10 cellular contexts compared by ENCODE assay signal in the genomic region with DNA sequence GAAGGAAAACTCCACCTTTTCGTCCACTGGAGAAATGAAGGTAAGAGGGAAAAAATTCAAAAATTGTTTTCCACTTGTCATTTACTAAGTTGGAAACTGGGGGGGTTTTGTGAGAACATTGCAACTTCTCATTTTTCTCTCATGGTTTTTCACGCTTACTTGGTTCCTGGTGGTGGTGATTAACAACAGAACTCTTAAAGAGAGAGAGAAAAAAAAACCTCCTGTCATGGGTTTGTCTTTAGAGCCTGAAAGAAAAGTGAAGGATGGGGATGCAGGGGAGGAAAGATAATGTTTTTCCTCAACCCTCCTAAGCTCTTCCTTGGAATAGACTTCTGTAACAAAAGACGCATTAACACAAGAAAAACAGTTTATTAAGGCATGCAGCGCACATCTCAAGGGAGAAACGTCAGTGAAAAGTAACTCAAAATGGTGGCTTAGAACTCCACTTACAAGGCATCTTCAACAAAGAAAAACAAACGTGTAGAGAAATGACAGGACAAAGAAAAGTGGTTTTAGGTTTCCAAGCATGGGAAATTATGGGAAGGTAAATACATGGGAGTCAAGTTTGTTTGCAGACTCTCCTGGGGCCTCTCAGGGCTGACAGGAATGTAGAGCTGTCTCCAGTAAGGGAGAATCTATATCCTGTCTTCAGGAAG.
DNase-seq lines count a peak whose midpoint lies in the region; ATAC-seq and TF ChIP-seq lines count a peak whose summit lies in the region.
"Had no signal": no experiment of that assay in that cellular context is flagged by ENCODE, and none has a peak within 500 bp of the region (broad histone marks: within the 10 kb centered on the region; RNA-seq: fewer than 3 reads in every experiment).

No MANE protein-coding gene starts in this region.

- peaks cover 5 to 21% of the 10 kb centered on the region in 2 donors for H3K9me3 Mint-ChIP-seq in stimulated activated naive B cell treated with anti-CD40 and anti-IgM and Interleukin-4, amounts not matched to agents 10 μg/mL and 1 μg/mL and 100 μg/mL, for 72 hours

- ATAC-seq in heart left ventricle: no peak
- ATAC-seq in left ventricle myocardium superior: no peak
- peak; percentile 39 for ATAC-seq in HG03342 (IDR thresholded peaks at IDR 0.05; ENCODE audit: unreplicated experiment)
- peak; percentile 68 to 69 for ATAC-seq in stimulated activated naive B cell treated with anti-CD40 and anti-IgM and Interleukin-4, amounts not matched to agents 10 μg/mL and 1 μg/mL and 100 μg/mL, for 72 hours (replicated peaks)
- ATAC-seq: activated T-cell treated with anti-CD3 and anti-CD28 coated beads, Interleukin-2, amount 50 U/mL, for 72 hours had no signal

- peak overlapping the region; percentile 99 for H3K27ac Mint-ChIP-seq in stimulated activated naive B cell treated with anti-CD40 and anti-IgM and Interleukin-4, amounts not matched to agents 10 μg/mL and 1 μg/mL and 100 μg/mL, for 72 hours
- H3K27ac Mint-ChIP-seq: activated T-cell treated with anti-CD3 and anti-CD28 coated beads, Interleukin-2, amount 50 U/mL, for 72 hours had no signal

- H3K4me3 ChIP-seq in heart left ventricle (no peak overlapping the region), brain microvascular endothelial cell (ENCODE audit: low read depth, low read length) (no peak overlapping the region)

- no peaks in the 10 kb centered on the region for H3K27me3 ChIP-seq in heart left ventricle
- H3K27me3 ChIP-seq in brain microvascular endothelial cell (replicated peaks): no peaks in the 10 kb centered on the region

- intact Hi-C loops in heart left ventricle (cut with DNase I): no loop called here
- intact Hi-C loops in left ventricle myocardium superior (cut with micrococcal nuclease): no loop called here
- intact Hi-C loops in posterior cingulate gyrus (cut with DNase I): no loop called here

- no peaks in the 10 kb centered on the region for H3K27me3 Mint-ChIP-seq in stimulated activated naive B cell treated with anti-CD40 and anti-IgM and Interleukin-4, amounts not matched to agents 10 μg/mL and 1 μg/mL and 100 μg/mL, for 72 hours

- TF ChIP-seq CTCF in heart left ventricle (IDR thresholded peaks at IDR 0.05): no peak
- no peak for TF ChIP-seq CTCF in VCaP (conservative IDR thresholded peaks at IDR 0.05)
- TF ChIP-seq CTCF in brain microvascular endothelial cell (IDR thresholded peaks at IDR 0.05; ENCODE audit: low read depth, low read length, missing control alignments): no peak

- peaks cover 0 to 14% (median 0%) of the 10 kb centered on the region in 12 donors for H3K4me1 ChIP-seq in heart left ventricle

- H3K36me3 ChIP-seq in heart left ventricle (no peaks in the 10 kb centered on the region), brain microvascular endothelial cell (replicated peaks) (no peaks in the 10 kb centered on the region)

- in situ Hi-C loops in brain microvascular endothelial cell (cut with HindIII; ENCODE audit: low pct_ligation_motif_present, low sequenced_read_pairs): no loop called here

- DNase-seq in heart left ventricle (no peak), left ventricle myocardium superior (no peak), posterior cingulate gyrus (no peak), NOMO-1 (lab: John Stamatoyannopoulos, UW; ENCODE audit: unreplicated experiment in 2 of 2) (no peak), brain microvascular endothelial cell (no peak)
- DNase-seq in stimulated activated naive B cell treated with anti-CD40 and anti-IgM and Interleukin-4, amounts not matched to agents 10 μg/mL and 1 μg/mL and 100 μg/mL, for 72 hours: peak; percentile 40
- DNase-seq: activated T-cell treated with anti-CD3 and anti-CD28 coated beads, Interleukin-2, amount 50 U/mL, for 72 hours had no signal

- no peak for TF ChIP-seq POLR2A in heart left ventricle (IDR thresholded peaks at IDR 0.05)

- H3K4me3 Mint-ChIP-seq in stimulated activated naive B cell treated with anti-CD40 and anti-IgM and Interleukin-4, amounts not matched to agents 10 μg/mL and 1 μg/mL and 100 μg/mL, for 72 hours: peak overlapping the region; percentile 61 to 67
- H3K4me3 Mint-ChIP-seq: activated T-cell treated with anti-CD3 and anti-CD28 coated beads, Interleukin-2, amount 50 U/mL, for 72 hours had no signal

- peaks cover 42 to 58% of the 10 kb centered on the region in 2 donors for H3K36me3 Mint-ChIP-seq in stimulated activated naive B cell treated with anti-CD40 and anti-IgM and Interleukin-4, amounts not matched to agents 10 μg/mL and 1 μg/mL and 100 μg/mL, for 72 hours

- peaks cover 0 to under 1% (median 0%) of the 10 kb centered on the region in 12 donors for H3K9me3 ChIP-seq in heart left ventricle

- WGBS in heart left ventricle, 4 donors: 58 to 62% (median 60%) methylated on average over 6 of the region's 6 CpGs

- peaks cover 27 to 35% of the 10 kb centered on the region in 2 donors for H3K4me1 Mint-ChIP-seq in stimulated activated naive B cell treated with anti-CD40 and anti-IgM and Interleukin-4, amounts not matched to agents 10 μg/mL and 1 μg/mL and 100 μg/mL, for 72 hours

- H3K27ac ChIP-seq in heart left ventricle: peak overlapping the region in 9 of 12 donors; percentile 7 to 74 (median 53)
- peak overlapping the region; percentile 18; the same call in 1 of the 2 replicates for H3K27ac ChIP-seq in VCaP
- no peak overlapping the region for H3K27ac ChIP-seq in brain microvascular endothelial cell
- H3K27ac ChIP-seq: KMS-11 had no signal

Comparison
In these comparisons a context has a peak if more than half of its experiments do, and no peak if none do; other contexts are left out.
1. ATAC-seq: peak in HG03342 (single experiment) and stimulated activated naive B cell treated with anti-CD40 and anti-IgM and Interleukin-4, amounts not matched to agents 10 μg/mL and 1 μg/mL and 100 μg/mL, for 72 hours (2 of 2); none in heart left ventricle (0 of 4) and left ventricle myocardium superior (single experiment).